In the genomic region with DNA sequence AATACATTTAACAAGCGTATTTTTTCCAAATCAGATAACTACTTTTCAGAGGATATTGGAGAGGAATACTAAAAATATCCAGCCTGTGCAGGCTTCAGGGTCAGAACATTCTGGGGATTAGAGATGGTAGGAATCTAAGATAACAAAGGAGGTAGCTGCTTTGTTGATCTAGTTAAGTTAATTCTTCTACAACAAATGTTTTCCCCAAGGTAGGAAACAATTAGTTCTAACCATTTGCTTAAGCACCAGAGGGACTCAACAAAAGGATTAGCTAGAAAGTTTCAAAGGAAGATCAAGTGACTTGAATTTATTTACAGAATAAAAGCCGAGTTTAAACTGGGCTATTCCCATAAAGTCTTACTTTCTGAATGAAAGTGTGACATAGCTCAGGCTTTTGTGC, we compare ENCODE assay signal across 24 cellular contexts.
"Had no signal": no experiment of that assay in that cellular context is flagged by ENCODE, and none has a peak within 500 bp of the region (broad histone marks: within the 10 kb centered on the region; RNA-seq: fewer than 3 reads in every experiment).

No MANE protein-coding gene starts in this region.

- H3K4me1 ChIP-seq: ascending aorta, body of pancreas had no signal

- H3K36me3 Mint-ChIP-seq: activated CD8-positive, alpha-beta memory T cell treated with anti-CD3 and anti-CD28 coated beads, Interleukin-2, amount 10 ng/mL, durations not matched to agents 7 days and 5 days; activated naive CD4-positive, alpha-beta T cell treated with anti-CD3 and anti-CD28 coated beads, Interleukin-2, amount 50 U/mL, for 24 hours had no signal

- H3K27me3 Mint-ChIP-seq: activated CD4-positive, alpha-beta T cell treated with anti-CD3 and anti-CD28 coated beads, Interleukin-2, amount 10 ng/mL, durations not matched to agents 24 days and 14 days; activated CD8-positive, alpha-beta memory T cell treated with anti-CD3 and anti-CD28 coated beads, Interleukin-2, amount 10 ng/mL, durations not matched to agents 7 days and 5 days; activated naive CD4-positive, alpha-beta T cell treated with anti-CD3 and anti-CD28 coated beads, Interleukin-2, amount 50 U/mL, for 24 hours; activated T-cell treated with anti-CD3 and anti-CD28 coated beads, Interleukin-2, amount 50 U/mL, for 24 hours had no signal

- ATAC-seq: activated CD8-positive, alpha-beta memory T cell treated with anti-CD3 and anti-CD28 coated beads, Interleukin-2, amount 10 ng/mL, durations not matched to agents 7 days and 5 days; body of pancreas had no signal

- H3K27me3 ChIP-seq: ascending aorta, body of pancreas had no signal

- DNase-seq: activated CD4-positive, alpha-beta T cell treated with anti-CD3 and anti-CD28 coated beads, Interleukin-2, amount 10 ng/mL, durations not matched to agents 24 days and 14 days; activated CD4-positive, alpha-beta T cell treated with anti-CD3 and anti-CD28 coated beads, Interleukin-2, amount 50 U/mL, for 48 hours; activated CD4-positive, CD25-positive, alpha-beta regulatory T cell treated with anti-CD3 and anti-CD28 coated beads, Interleukin-2, amount 50 U/mL, for 72 hours; activated CD8-positive, alpha-beta memory T cell treated with anti-CD3 and anti-CD28 coated beads, Interleukin-2, amount 10 ng/mL, durations not matched to agents 7 days and 5 days; activated effector memory CD4-positive, alpha-beta T cell treated with Interleukin-2 at 50 U/mL for 16 hours; activated naive CD4-positive, alpha-beta T cell; activated T-cell treated with anti-CD3 and anti-CD28 coated beads, Interleukin-2, amount 50 U/mL, for 24 hours; amniotic stem cell; body of pancreas; central memory CD4-positive, alpha-beta T cell; NCI-H1092; NCI-H1417 treated with DMSO at 0.1 percent for 48 hours; NCI-H1694; NCI-H2029; NCI-H2107; NCI-H446; NCI-H524 treated with DMSO at 0.1 percent for 48 hours; NCI-H748 treated with DMSO at 0.1 percent for 48 hours; SHP77 treated with DMSO at 0.1 percent for 48 hours had no signal

- H3K4me3 ChIP-seq: ascending aorta, body of pancreas had no signal

- H3K9ac ChIP-seq: KMS-11 had no signal

- H3K4me1 Mint-ChIP-seq: activated CD4-positive, alpha-beta T cell treated with anti-CD3 and anti-CD28 coated beads, Interleukin-2, amount 10 ng/mL, durations not matched to agents 24 days and 14 days; activated CD8-positive, alpha-beta memory T cell treated with anti-CD3 and anti-CD28 coated beads, Interleukin-2, amount 10 ng/mL, durations not matched to agents 7 days and 5 days; activated naive CD4-positive, alpha-beta T cell treated with anti-CD3 and anti-CD28 coated beads, Interleukin-2, amount 50 U/mL, for 24 hours had no signal

- H3K9me3 Mint-ChIP-seq: activated CD4-positive, alpha-beta T cell treated with anti-CD3 and anti-CD28 coated beads, Interleukin-2, amount 10 ng/mL, durations not matched to agents 24 days and 14 days; activated naive CD4-positive, alpha-beta T cell treated with anti-CD3 and anti-CD28 coated beads, Interleukin-2, amount 50 U/mL, for 24 hours; activated T-cell treated with anti-CD3 and anti-CD28 coated beads, Interleukin-2, amount 50 U/mL, for 24 hours; activated T-helper 1 cell treated with anti-CD3 and anti-CD28 coated beads, Interleukin-12 subunit alpha, Interleukin-12 subunit beta, Interleukin-2, Interleukin-4 antibody, amounts not matched to agents 30 ng/mL and 10 ng/mL and 1 ng/mL, durations not matched to agents 14 hours and 24 hours and 36 hours; T-helper 1 cell treated with Interleukin-12 subunit alpha and Interleukin-12 subunit beta and Interleukin-4 antibody, amounts not matched to agents 30 μg/mL and 1 μg/mL, for 36 hours had no signal

- H3K36me3 ChIP-seq: ascending aorta had no signal

- H3K27ac Mint-ChIP-seq: activated CD4-positive, alpha-beta T cell treated with anti-CD3 and anti-CD28 coated beads, Interleukin-2, amount 10 ng/mL, durations not matched to agents 24 days and 14 days; activated CD8-positive, alpha-beta memory T cell treated with anti-CD3 and anti-CD28 coated beads, Interleukin-2, amount 10 ng/mL, durations not matched to agents 7 days and 5 days; activated naive CD4-positive, alpha-beta T cell treated with anti-CD3 and anti-CD28 coated beads, Interleukin-2, amount 50 U/mL, for 24 hours; activated T-cell treated with anti-CD3 and anti-CD28 coated beads, Interleukin-2, amount 50 U/mL, for 24 hours; activated T-helper 1 cell treated with anti-CD3 and anti-CD28 coated beads, Interleukin-12 subunit alpha, Interleukin-12 subunit beta, Interleukin-2, Interleukin-4 antibody, amounts not matched to agents 30 ng/mL and 10 ng/mL and 1 ng/mL, durations not matched to agents 14 hours and 24 hours and 36 hours; T-helper 1 cell treated with Interleukin-12 subunit alpha and Interleukin-12 subunit beta and Interleukin-4 antibody, amounts not matched to agents 30 μg/mL and 1 μg/mL, for 36 hours had no signal

- H3K9me3 ChIP-seq: ascending aorta, body of pancreas had no signal

- H3K4me3 Mint-ChIP-seq: activated CD4-positive, alpha-beta T cell treated with anti-CD3 and anti-CD28 coated beads, Interleukin-2, amount 10 ng/mL, durations not matched to agents 24 days and 14 days; activated CD8-positive, alpha-beta memory T cell treated with anti-CD3 and anti-CD28 coated beads, Interleukin-2, amount 10 ng/mL, durations not matched to agents 7 days and 5 days; activated naive CD4-positive, alpha-beta T cell treated with anti-CD3 and anti-CD28 coated beads, Interleukin-2, amount 50 U/mL, for 24 hours; activated T-cell treated with anti-CD3 and anti-CD28 coated beads, Interleukin-2, amount 50 U/mL, for 24 hours; activated T-helper 1 cell treated with anti-CD3 and anti-CD28 coated beads, Interleukin-12 subunit alpha, Interleukin-12 subunit beta, Interleukin-2, Interleukin-4 antibody, amounts not matched to agents 30 ng/mL and 10 ng/mL and 1 ng/mL, durations not matched to agents 14 hours and 24 hours and 36 hours; T-helper 1 cell treated with Interleukin-12 subunit alpha and Interleukin-12 subunit beta and Interleukin-4 antibody, amounts not matched to agents 30 μg/mL and 1 μg/mL, for 36 hours had no signal

- H3K27ac ChIP-seq: ascending aorta, body of pancreas, KMS-11 had no signal
